Comparison of ENCODE assay signal across 3 cellular contexts in the genomic region with DNA sequence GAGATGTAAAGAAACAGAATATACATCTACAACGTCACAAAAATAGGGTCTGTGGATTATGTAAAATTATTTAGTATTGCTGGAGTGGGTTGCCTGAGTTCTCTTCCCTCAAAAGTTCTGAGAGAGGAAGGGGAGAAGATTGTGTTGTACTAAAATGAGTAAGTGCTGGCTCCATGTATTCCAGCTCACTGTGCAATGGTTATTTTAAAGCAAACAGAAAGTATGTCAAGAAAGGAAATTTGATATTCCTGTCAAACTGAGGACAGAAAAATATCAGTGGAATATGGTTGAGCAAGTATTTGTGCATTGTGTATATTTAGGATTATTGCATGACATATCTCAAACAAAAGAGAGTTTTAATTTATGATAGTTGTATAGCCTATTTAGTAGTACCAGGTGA.
TF ChIP-seq lines count a peak whose summit lies in the region.

No MANE protein-coding gene starts in this region.

TF ChIP-seq in SK-N-SH, 30 proteins besides CTCF, POLR2A, EP300 and RAD21 (continued from another document):
- TF ChIP-seq, protein P1, sequence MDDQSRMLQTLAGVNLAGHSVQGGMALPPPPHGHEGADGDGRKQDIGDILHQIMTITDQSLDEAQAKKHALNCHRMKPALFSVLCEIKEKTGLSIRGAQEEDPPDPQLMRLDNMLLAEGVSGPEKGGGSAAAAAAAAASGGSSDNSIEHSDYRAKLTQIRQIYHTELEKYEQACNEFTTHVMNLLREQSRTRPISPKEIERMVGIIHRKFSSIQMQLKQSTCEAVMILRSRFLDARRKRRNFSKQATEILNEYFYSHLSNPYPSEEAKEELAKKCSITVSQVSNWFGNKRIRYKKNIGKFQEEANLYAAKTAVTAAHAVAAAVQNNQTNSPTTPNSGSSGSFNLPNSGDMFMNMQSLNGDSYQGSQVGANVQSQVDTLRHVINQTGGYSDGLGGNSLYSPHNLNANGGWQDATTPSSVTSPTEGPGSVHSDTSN (IDR thresholded peaks at IDR 0.05): no peak
- TF ChIP-seq, protein P2, sequence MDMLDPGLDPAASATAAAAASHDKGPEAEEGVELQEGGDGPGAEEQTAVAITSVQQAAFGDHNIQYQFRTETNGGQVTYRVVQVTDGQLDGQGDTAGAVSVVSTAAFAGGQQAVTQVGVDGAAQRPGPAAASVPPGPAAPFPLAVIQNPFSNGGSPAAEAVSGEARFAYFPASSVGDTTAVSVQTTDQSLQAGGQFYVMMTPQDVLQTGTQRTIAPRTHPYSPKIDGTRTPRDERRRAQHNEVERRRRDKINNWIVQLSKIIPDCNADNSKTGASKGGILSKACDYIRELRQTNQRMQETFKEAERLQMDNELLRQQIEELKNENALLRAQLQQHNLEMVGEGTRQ (IDR thresholded peaks at IDR 0.05; ENCODE audit: borderline replicate concordance, low read depth, low read length): no peak
- TF ChIP-seq SMC3 (IDR thresholded peaks at IDR 0.05; ENCODE audit: low read depth, low read length): no peak
- TF ChIP-seq GABPA (IDR thresholded peaks at IDR 0.05; ENCODE audit: low read depth): no peak
- no peak for TF ChIP-seq RCOR1 (IDR thresholded peaks at IDR 0.05; ENCODE audit: low read length)
- TF ChIP-seq MXI1 (IDR thresholded peaks at IDR 0.05; ENCODE audit: low read depth, low read length): no peak
- TF ChIP-seq, protein P3, sequence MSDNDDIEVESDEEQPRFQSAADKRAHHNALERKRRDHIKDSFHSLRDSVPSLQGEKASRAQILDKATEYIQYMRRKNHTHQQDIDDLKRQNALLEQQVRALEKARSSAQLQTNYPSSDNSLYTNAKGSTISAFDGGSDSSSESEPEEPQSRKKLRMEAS (IDR thresholded peaks at IDR 0.05; ENCODE audit: low read depth): no peak
- no peak for TF ChIP-seq JUND (IDR thresholded peaks at IDR 0.05)
- no peak for TF ChIP-seq POLR2AphosphoS5 (IDR thresholded peaks at IDR 0.05; ENCODE audit: low read depth, low read length)
- no peak for TF ChIP-seq RXRA (IDR thresholded peaks at IDR 0.05; ENCODE audit: borderline replicate concordance, low read depth)
- no peak for TF ChIP-seq NRF1 (IDR thresholded peaks at IDR 0.05; ENCODE audit: low read depth, low read length)
- no peak for TF ChIP-seq YY1 (IDR thresholded peaks at IDR 0.05; ENCODE audit: low read depth)
- TF ChIP-seq TEAD4 (IDR thresholded peaks at IDR 0.05; ENCODE audit: borderline replicate concordance, insufficient read depth): no peak
- TF ChIP-seq FOXM1 (IDR thresholded peaks at IDR 0.05; ENCODE audit: low read depth): no peak
- TF ChIP-seq, protein P4, sequence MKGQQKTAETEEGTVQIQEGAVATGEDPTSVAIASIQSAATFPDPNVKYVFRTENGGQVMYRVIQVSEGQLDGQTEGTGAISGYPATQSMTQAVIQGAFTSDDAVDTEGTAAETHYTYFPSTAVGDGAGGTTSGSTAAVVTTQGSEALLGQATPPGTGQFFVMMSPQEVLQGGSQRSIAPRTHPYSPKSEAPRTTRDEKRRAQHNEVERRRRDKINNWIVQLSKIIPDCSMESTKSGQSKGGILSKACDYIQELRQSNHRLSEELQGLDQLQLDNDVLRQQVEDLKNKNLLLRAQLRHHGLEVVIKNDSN (IDR thresholded peaks at IDR 0.05; ENCODE audit: borderline replicate concordance, low read depth): no peak
- no peak for TF ChIP-seq MEF2A (IDR thresholded peaks at IDR 0.05; ENCODE audit: borderline replicate concordance, low read depth)

TF ChIP-seq in SK-N-SH treated with all-trans-retinoic acid at 6 μM for 48 hours, 23 proteins besides CTCF, POLR2A, EP300 and RAD21 (continued from another document):
- TF ChIP-seq, protein P5, sequence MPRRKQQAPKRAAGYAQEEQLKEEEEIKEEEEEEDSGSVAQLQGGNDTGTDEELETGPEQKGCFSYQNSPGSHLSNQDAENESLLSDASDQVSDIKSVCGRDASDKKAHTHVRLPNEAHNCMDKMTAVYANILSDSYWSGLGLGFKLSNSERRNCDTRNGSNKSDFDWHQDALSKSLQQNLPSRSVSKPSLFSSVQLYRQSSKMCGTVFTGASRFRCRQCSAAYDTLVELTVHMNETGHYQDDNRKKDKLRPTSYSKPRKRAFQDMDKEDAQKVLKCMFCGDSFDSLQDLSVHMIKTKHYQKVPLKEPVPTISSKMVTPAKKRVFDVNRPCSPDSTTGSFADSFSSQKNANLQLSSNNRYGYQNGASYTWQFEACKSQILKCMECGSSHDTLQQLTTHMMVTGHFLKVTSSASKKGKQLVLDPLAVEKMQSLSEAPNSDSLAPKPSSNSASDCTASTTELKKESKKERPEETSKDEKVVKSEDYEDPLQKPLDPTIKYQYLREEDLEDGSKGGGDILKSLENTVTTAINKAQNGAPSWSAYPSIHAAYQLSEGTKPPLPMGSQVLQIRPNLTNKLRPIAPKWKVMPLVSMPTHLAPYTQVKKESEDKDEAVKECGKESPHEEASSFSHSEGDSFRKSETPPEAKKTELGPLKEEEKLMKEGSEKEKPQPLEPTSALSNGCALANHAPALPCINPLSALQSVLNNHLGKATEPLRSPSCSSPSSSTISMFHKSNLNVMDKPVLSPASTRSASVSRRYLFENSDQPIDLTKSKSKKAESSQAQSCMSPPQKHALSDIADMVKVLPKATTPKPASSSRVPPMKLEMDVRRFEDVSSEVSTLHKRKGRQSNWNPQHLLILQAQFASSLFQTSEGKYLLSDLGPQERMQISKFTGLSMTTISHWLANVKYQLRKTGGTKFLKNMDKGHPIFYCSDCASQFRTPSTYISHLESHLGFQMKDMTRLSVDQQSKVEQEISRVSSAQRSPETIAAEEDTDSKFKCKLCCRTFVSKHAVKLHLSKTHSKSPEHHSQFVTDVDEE (CRISPR knock-in tag; IDR thresholded peaks at IDR 0.05): no peak
- TF ChIP-seq BACH2 (CRISPR knock-in tag; IDR thresholded peaks at IDR 0.05; ENCODE audit: borderline replicate concordance): no peak
- TF ChIP-seq SNAI2 (CRISPR knock-in tag; IDR thresholded peaks at IDR 0.05): no peak
- no peak for TF ChIP-seq ESRRG (CRISPR knock-in tag; IDR thresholded peaks at IDR 0.05)
- TF ChIP-seq ISL1 (CRISPR knock-in tag; IDR thresholded peaks at IDR 0.05): no peak
- no peak for TF ChIP-seq ZNF8 (CRISPR knock-in tag; IDR thresholded peaks at IDR 0.05)

TF ChIP-seq in WTC11, 78 proteins besides CTCF, POLR2A, EP300 and RAD21 (continued from another document):
- TF ChIP-seq, protein P6, sequence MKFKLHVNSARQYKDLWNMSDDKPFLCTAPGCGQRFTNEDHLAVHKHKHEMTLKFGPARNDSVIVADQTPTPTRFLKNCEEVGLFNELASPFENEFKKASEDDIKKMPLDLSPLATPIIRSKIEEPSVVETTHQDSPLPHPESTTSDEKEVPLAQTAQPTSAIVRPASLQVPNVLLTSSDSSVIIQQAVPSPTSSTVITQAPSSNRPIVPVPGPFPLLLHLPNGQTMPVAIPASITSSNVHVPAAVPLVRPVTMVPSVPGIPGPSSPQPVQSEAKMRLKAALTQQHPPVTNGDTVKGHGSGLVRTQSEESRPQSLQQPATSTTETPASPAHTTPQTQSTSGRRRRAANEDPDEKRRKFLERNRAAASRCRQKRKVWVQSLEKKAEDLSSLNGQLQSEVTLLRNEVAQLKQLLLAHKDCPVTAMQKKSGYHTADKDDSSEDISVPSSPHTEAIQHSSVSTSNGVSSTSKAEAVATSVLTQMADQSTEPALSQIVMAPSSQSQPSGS (CRISPR knock-in tag; IDR thresholded peaks at IDR 0.05; ENCODE audit: borderline replicate concordance, low read depth): no peak
- TF ChIP-seq ESRRA (CRISPR knock-in tag; IDR thresholded peaks at IDR 0.05; ENCODE audit: borderline replicate concordance) (no peak), SOX15 (CRISPR knock-in tag; IDR thresholded peaks at IDR 0.05) (no peak), OVOL2 (CRISPR knock-in tag; IDR thresholded peaks at IDR 0.05; ENCODE audit: borderline replicate concordance) (no peak), ZNF423 (CRISPR knock-in tag; IDR thresholded peaks at IDR 0.05) (no peak), ZNF263 (CRISPR knock-in tag; IDR thresholded peaks at IDR 0.05; ENCODE audit: low read depth) (no peak)
- TF ChIP-seq, protein P7, sequence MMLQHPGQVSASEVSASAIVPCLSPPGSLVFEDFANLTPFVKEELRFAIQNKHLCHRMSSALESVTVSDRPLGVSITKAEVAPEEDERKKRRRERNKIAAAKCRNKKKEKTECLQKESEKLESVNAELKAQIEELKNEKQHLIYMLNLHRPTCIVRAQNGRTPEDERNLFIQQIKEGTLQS (CRISPR knock-in tag; conservative IDR thresholded peaks at IDR 0.05): no peak
- TF ChIP-seq, protein P8, sequence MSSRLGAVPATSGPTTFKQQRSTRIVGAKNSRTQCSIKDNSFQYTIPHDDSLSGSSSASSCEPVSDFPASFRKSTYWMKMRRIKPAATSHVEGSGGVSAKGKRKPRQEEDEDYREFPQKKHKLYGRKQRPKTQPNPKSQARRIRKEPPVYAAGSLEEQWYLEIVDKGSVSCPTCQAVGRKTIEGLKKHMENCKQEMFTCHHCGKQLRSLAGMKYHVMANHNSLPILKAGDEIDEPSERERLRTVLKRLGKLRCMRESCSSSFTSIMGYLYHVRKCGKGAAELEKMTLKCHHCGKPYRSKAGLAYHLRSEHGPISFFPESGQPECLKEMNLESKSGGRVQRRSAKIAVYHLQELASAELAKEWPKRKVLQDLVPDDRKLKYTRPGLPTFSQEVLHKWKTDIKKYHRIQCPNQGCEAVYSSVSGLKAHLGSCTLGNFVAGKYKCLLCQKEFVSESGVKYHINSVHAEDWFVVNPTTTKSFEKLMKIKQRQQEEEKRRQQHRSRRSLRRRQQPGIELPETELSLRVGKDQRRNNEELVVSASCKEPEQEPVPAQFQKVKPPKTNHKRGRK (CRISPR knock-in tag; IDR thresholded peaks at IDR 0.05; ENCODE audit: borderline replicate concordance): no peak
